ENCODE assay signal across 23 cellular contexts in genomic region chr6:152343735-152344360, GRCh38.
DNase-seq lines count a peak whose midpoint lies in the region; ATAC-seq and TF ChIP-seq lines count a peak whose summit lies in the region.
"Had no signal": no experiment of that assay in that cellular context is flagged by ENCODE, and none has a peak within 500 bp of the region (broad histone marks: within the 10 kb centered on the region; RNA-seq: fewer than 3 reads in every experiment).

No MANE protein-coding gene starts in this region.

- H3K9me3 ChIP-seq in heart left ventricle (no peaks in the 10 kb centered on the region), gastrocnemius medialis (no peaks in the 10 kb centered on the region), mesenchymal stem cell (ENCODE audit: control insufficient read depth, low read length) (no peaks in the 10 kb centered on the region)
- H3K9me3 ChIP-seq: A549; BE2C; BLaER1 treated with 17β-estradiol and CSF1 and Interleukin-3, amounts not matched to agents 10 nM and 100 nM; Caco-2 had no signal

- H2BK120ac ChIP-seq in mesenchymal stem cell (ENCODE audit: low read depth, low read length): no peak overlapping the region

- H3K4me2 ChIP-seq in mesenchymal stem cell (ENCODE audit: low read length, poor library complexity, severe bottlenecking): no peak overlapping the region
- H3K4me2 ChIP-seq: A549; BLaER1 treated with 17β-estradiol and CSF1 and Interleukin-3, amounts not matched to agents 10 nM and 100 nM had no signal

- H4K91ac ChIP-seq in mesenchymal stem cell (ENCODE audit: low read length): no peak overlapping the region

- H2BK5ac ChIP-seq in mesenchymal stem cell (ENCODE audit: low read depth, low read length, poor library complexity, severe bottlenecking): no peak overlapping the region

- TF ChIP-seq POLR2A in heart left ventricle (IDR thresholded peaks at IDR 0.05) (no peak), gastrocnemius medialis (IDR thresholded peaks at IDR 0.05) (no peak)

- WGBS in heart left ventricle, 4 donors: 72 to 78% (median 75%) methylated on average over 9 of the region's 9 CpGs
- WGBS in mesenchymal stem cell: 99% methylated on average over 9 of the region's 9 CpGs

- no peak overlapping the region for H2AFZ ChIP-seq in mesenchymal stem cell (ENCODE audit: low read depth, low read length)
- H2AFZ ChIP-seq: GM23248 had no signal

- H3K36me3 ChIP-seq in heart left ventricle: peaks cover 0 to 100% (median 77%) of the 10 kb centered on the region in 9 donors
- peaks cover 0 to 11% of the 10 kb centered on the region in 2 donors for H3K36me3 ChIP-seq in gastrocnemius medialis
- H3K36me3 ChIP-seq in mesenchymal stem cell (ENCODE audit: control insufficient read depth in 1 of 2, insufficient read depth in 2 of 2, low read depth in 1 of 2, low read length in 2 of 2): peaks cover 30 to 88% of the 10 kb centered on the region in 2 experiments
- H3K36me3 ChIP-seq: BE2C; BLaER1 treated with 17β-estradiol and CSF1 and Interleukin-3, amounts not matched to agents 10 nM and 100 nM had no signal

- H3K79me1 ChIP-seq in mesenchymal stem cell (replicated peaks; ENCODE audit: low read length, poor library complexity, severe bottlenecking): peaks cover 2% of the 10 kb centered on the region

- no peak overlapping the region for H3K14ac ChIP-seq in mesenchymal stem cell (ENCODE audit: low read length in 2 of 2)

- no peak overlapping the region for H3K23ac ChIP-seq in mesenchymal stem cell (ENCODE audit: low read length in 2 of 2)

- H3K27me3 ChIP-seq in heart left ventricle (no peaks in the 10 kb centered on the region), gastrocnemius medialis (no peaks in the 10 kb centered on the region), mesenchymal stem cell (ENCODE audit: control insufficient read depth in 1 of 2, insufficient read depth in 1 of 2, low read length in 2 of 2) (no peaks in the 10 kb centered on the region)
- H3K27me3 ChIP-seq: BLaER1 treated with 17β-estradiol and CSF1 and Interleukin-3, amounts not matched to agents 10 nM and 100 nM had no signal

- H2BK12ac ChIP-seq in mesenchymal stem cell (ENCODE audit: low read length in 2 of 2): no peak overlapping the region

- intact Hi-C loops in Right ventricle myocardium inferior (cut with DNase I): no loop called here
- intact Hi-C loops in cardiac septum (cut with DNase I): no loop called here
- intact Hi-C loops in heart left ventricle (cut with DNase I): loop anchor here in 2 of 10 donors (5.0 kb wide), 2 partner anchors 47 to 62 kb away; no protein-coding TSS in a partner anchor
- intact Hi-C loops in left ventricle myocardium superior (cut with micrococcal nuclease): no loop called here
- intact Hi-C loops in gastrocnemius medialis (cut with DNase I; ENCODE audit: low total_unique reads): loop anchor here (5.0 kb wide), 1 partner anchor 42 kb away; no protein-coding TSS in a partner anchor

- H3K4me1 ChIP-seq in heart left ventricle (peaks cover 0 to 11% (median 0%) of the 10 kb centered on the region in 12 donors), gastrocnemius medialis (peaks cover 13 to 16% of the 10 kb centered on the region in 2 donors), mesenchymal stem cell (ENCODE audit: control insufficient read depth, insufficient read depth, low read depth, low read length) (peaks cover 1% of the 10 kb centered on the region)
- H3K4me1 ChIP-seq: A549, BE2C, Caco-2 had no signal

- H3K4me3 ChIP-seq in heart left ventricle: no peak overlapping the region
- no peak overlapping the region for H3K4me3 ChIP-seq in gastrocnemius medialis
- no peak overlapping the region for H3K4me3 ChIP-seq in mesenchymal stem cell (ENCODE audit: insufficient read depth in 1 of 2, low read depth in 1 of 2, low read length in 2 of 2)
- H3K4me3 ChIP-seq: A549; BLaER1 treated with 17β-estradiol and CSF1 and Interleukin-3, amounts not matched to agents 10 nM and 100 nM; GM12878; GM23248 had no signal

- H4K8ac ChIP-seq in mesenchymal stem cell (ENCODE audit: low read length): no peak overlapping the region

- no peak overlapping the region for H2AK5ac ChIP-seq in mesenchymal stem cell (ENCODE audit: low read length, severe bottlenecking)

- H3K27ac ChIP-seq in heart left ventricle (peak overlapping the region in 8 of 12 donors; percentile 5 to 62 (median 36)), gastrocnemius medialis (peak overlapping the region; percentile 74 to 84 (median 78)), mesenchymal stem cell (ENCODE audit: low read length, poor library complexity, severe bottlenecking) (no peak overlapping the region)
- H3K27ac ChIP-seq: A549; BLaER1 treated with 17β-estradiol and CSF1 and Interleukin-3, amounts not matched to agents 10 nM and 100 nM; GM23248 had no signal

- H3K18ac ChIP-seq in mesenchymal stem cell (ENCODE audit: low read depth in 1 of 2, low read length in 2 of 2): no peak overlapping the region

- ATAC-seq in Right ventricle myocardium inferior (peak; percentile 82), heart left ventricle (peak; percentile 67 to 92 (median 90)), left ventricle myocardium superior (peak; percentile 94), gastrocnemius medialis (peak; percentile 81 to 89)
- ATAC-seq: A549, GM12878 had no signal

- H3K4ac ChIP-seq in mesenchymal stem cell (ENCODE audit: low read depth in 1 of 2, low read length in 2 of 2): no peak overlapping the region

- no peak for TF ChIP-seq CTCF in heart left ventricle (IDR thresholded peaks at IDR 0.05)
- no peak for TF ChIP-seq CTCF in gastrocnemius medialis (IDR thresholded peaks at IDR 0.05 in 4 of 5, conservative IDR thresholded peaks at IDR 0.05 in 1 of 5)

- no peak overlapping the region for H3K9ac ChIP-seq in mesenchymal stem cell (ENCODE audit: low read length)
- H3K9ac ChIP-seq: BLaER1 treated with 17β-estradiol and CSF1 and Interleukin-3, amounts not matched to agents 10 nM and 100 nM; GM23248 had no signal

- no peak overlapping the region for H2BK15ac ChIP-seq in mesenchymal stem cell (ENCODE audit: low read depth, poor library complexity, severe bottlenecking)

- in situ Hi-C loops in gastrocnemius medialis (cut with MboI; ENCODE audit: low sequenced_read_pairs in 4 of 4): loop anchor here in 1 of 4 donors (25.0 kb wide), 1 partner anchor 132 kb away; no protein-coding TSS in a partner anchor

- DNase-seq in Right ventricle myocardium inferior (ENCODE audit: missing footprints): no peak
- no peak for DNase-seq in cardiac septum (ENCODE audit: low spot score)
- peak in 2 of 5 donors; percentile 34 to 40 for DNase-seq in heart left ventricle
- peak; percentile 60 for DNase-seq in left ventricle myocardium superior
- peak; percentile 22 to 70 for DNase-seq in gastrocnemius medialis
- no peak for DNase-seq in CD1c-positive myeloid dendritic cell (ENCODE audit: extremely low spot score)
- DNase-seq in mesenchymal stem cell: no peak
- no peak for DNase-seq in EL
- DNase-seq: 8988T; ACHN; AML-193; BE2C; Caco-2; CD4-positive, alpha-beta memory T cell; DMS153; DND-41; GDM1; GM23248; H7; HCEC 1CT had no signal

Comparison
In these comparisons a context has a peak if more than half of its experiments do, and no peak if none do; other contexts are left out.
1. DNase-seq: peak in left ventricle myocardium superior (single experiment) and gastrocnemius medialis (2 of 2); none in Right ventricle myocardium inferior (single experiment), cardiac septum (single experiment), CD1c-positive myeloid dendritic cell (single experiment), mesenchymal stem cell (single experiment) and EL (single experiment).
2. Peak in every context shown above with its lines, with median percentiles within 50 percentile points of each other: ATAC-seq.